1 cellular context compared by ENCODE assay signal in genomic region chr10:122845783-122846332, GRCh38.
TF ChIP-seq lines count a peak whose summit lies in the region.

Gene CUZD1, minus strand, starts transcription at chr10:122845857. Its CDS starts 14 bp downstream, at chr10:122845843.

TF ChIP-seq in GM23338, 12 proteins besides CTCF, POLR2A, EP300 and RAD21 (continued from another document):
- TF ChIP-seq ETS1 (IDR thresholded peaks at IDR 0.05) (no peak), ZNF114 (CRISPR knock-in tag; IDR thresholded peaks at IDR 0.05) (0 out of 2 replicates have a peak, but pooled peaks have one; percentile 12)
